In the genomic region with DNA sequence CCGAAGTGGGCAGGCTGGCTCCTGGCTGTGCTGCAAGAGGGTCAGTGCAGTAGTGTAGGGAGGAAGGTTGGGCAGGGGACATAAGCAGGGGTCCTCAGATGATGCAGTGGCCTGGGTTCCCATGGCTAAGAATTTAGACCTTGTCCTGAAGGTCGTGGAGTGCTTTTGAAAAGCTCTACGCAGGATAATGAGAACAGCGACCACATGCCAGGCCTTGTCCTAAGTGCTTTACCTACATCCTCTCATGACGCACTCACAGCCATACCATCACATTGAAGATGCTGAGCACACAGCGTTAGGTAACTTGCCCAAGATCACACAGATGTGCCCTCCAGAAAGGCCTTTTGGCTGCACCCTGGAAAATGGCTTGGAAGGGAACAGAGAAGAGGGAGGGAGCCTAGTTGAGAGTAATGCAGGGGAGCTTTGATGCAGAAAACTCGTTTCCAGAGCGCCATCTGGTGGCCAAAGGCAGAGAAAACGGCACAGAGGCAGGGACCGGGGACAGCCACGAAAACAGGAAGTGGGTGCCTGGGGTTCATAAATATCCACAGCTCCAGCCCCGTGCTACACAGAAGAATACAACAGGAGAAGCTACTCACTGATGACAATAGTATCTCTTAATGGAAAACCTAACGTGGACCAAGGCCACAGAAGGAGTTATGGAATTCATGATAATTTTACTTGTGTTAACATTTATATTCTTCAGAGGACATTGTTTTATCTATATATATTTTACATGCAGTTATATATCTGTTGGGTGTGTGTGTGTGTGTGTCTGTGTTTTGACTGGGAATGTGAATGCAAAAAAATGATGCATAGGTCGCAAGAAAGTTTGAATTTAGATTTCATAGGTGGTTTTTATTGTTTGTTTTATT, we compare ENCODE assay signal across 8 cellular contexts. TPM values are rescaled to one million over a fixed set of nuclear protein-coding genes. Genes with fewer than 3 reads are reported as not detected.
DNase-seq lines count a peak whose midpoint lies in the region; ATAC-seq and TF ChIP-seq lines count a peak whose summit lies in the region.

No MANE protein-coding gene starts in this region.

- POLR2A ChIA-PET in activated CD8-positive, alpha-beta T cell treated with anti-CD3 and anti-CD28 coated beads for 36 hours (lab: Charles Lee) = interaction anchor here (0.6 to 2.0 kb wide), 11 partner anchors 9 to 1992 kb away, joined by 3 to 14 read pairs (median 4); a partner anchor contains a TSS

- H3K4me3 Mint-ChIP-seq in Calu3 (ENCODE audit: low read depth, unreplicated experiment) = no peak overlapping the region
- H3K4me3 Mint-ChIP-seq in activated CD8-positive, alpha-beta T cell treated with anti-CD3 and anti-CD28 coated beads for 36 hours = peak overlapping the region; percentile 44
- peak overlapping the region; percentile 39 to 66 for H3K4me3 Mint-ChIP-seq in effector memory CD8-positive, alpha-beta T cell

- CTCF ChIA-PET in Calu3 (lab: Charles Lee) = interaction anchor here (0.7 to 2.9 kb wide), 25 partner anchors 8 to 369 kb away, joined by 3 to 95 read pairs (median 4); a partner anchor contains a TSS
- CTCF ChIA-PET in activated CD8-positive, alpha-beta T cell treated with anti-CD3 and anti-CD28 coated beads for 36 hours (lab: Charles Lee) = interaction anchor here (0.6 to 9.3 kb wide), 76 partner anchors 9 to 368 kb away, joined by 3 to 204 read pairs (median 4); a partner anchor contains a TSS

- no peaks in the 10 kb centered on the region for H3K9me3 Mint-ChIP-seq in Calu3 (ENCODE audit: low read depth, unreplicated experiment)
- H3K9me3 Mint-ChIP-seq in activated CD8-positive, alpha-beta T cell treated with anti-CD3 and anti-CD28 coated beads for 36 hours = no peaks in the 10 kb centered on the region
- no peaks in the 10 kb centered on the region for H3K9me3 Mint-ChIP-seq in effector memory CD8-positive, alpha-beta T cell

- H3K27me3 Mint-ChIP-seq in Calu3 (ENCODE audit: unreplicated experiment) = peaks cover 14% of the 10 kb centered on the region
- H3K27me3 Mint-ChIP-seq in activated CD8-positive, alpha-beta T cell treated with anti-CD3 and anti-CD28 coated beads for 36 hours = no peaks in the 10 kb centered on the region
- no peaks in the 10 kb centered on the region for H3K27me3 Mint-ChIP-seq in effector memory CD8-positive, alpha-beta T cell

- DNase-seq in Calu3 (peak; percentile 91), GM20000 (ENCODE audit: low spot score) (peak; percentile 86), HK-2 (ENCODE audit: unreplicated experiment) (peak; percentile 77), mucosa of descending colon (peak; percentile 89 to 94 (median 92))
- DNase-seq in NK-92 treated with Interleukin-12 subunit alpha and Interleukin-12 subunit beta, amount 100 ng/mL, for 24 hours (lab: John Stamatoyannopoulos, UW) = peak; percentile 71
- DNase-seq in activated CD8-positive, alpha-beta T cell treated with anti-CD3 and anti-CD28 coated beads for 36 hours = peak; percentile 94
- peak; percentile 90 to 92 (median 90) for DNase-seq in effector memory CD8-positive, alpha-beta T cell
- peak; percentile 94 for DNase-seq in stimulated activated CD8-positive, alpha-beta memory T cell treated with anti-CD3 and anti-CD28 coated beads, Interleukin-4, amount 100 ng/mL, for 48 hours

- peak; percentile 86 for TF ChIP-seq CTCF in Calu3 (IDR thresholded peaks at IDR 0.05; ENCODE audit: unreplicated experiment)
- TF ChIP-seq CTCF in GM20000 (IDR thresholded peaks at IDR 0.05; ENCODE audit: extremely low read depth, missing control alignments) = peak; percentile 91
- peak; percentile 62 for TF ChIP-seq CTCF in activated CD8-positive, alpha-beta T cell treated with anti-CD3 and anti-CD28 coated beads for 36 hours (IDR thresholded peaks at IDR 0.05)
- TF ChIP-seq CTCF in mucosa of descending colon (IDR thresholded peaks at IDR 0.05) = peak; percentile 71

- H3K27ac Mint-ChIP-seq in Calu3 (ENCODE audit: unreplicated experiment) = no peak overlapping the region
- H3K27ac Mint-ChIP-seq in activated CD8-positive, alpha-beta T cell treated with anti-CD3 and anti-CD28 coated beads for 36 hours = peak overlapping the region; percentile 80
- peak overlapping the region; percentile 53 to 85 for H3K27ac Mint-ChIP-seq in effector memory CD8-positive, alpha-beta T cell

- no peaks in the 10 kb centered on the region for H3K36me3 ChIP-seq in mucosa of descending colon (ENCODE audit: low read depth)

- H3K4me1 ChIP-seq in mucosa of descending colon (ENCODE audit: low read depth) = peaks cover 10% of the 10 kb centered on the region

- H3K36me3 Mint-ChIP-seq in Calu3 (ENCODE audit: insufficient read depth, unreplicated experiment) = no peaks in the 10 kb centered on the region
- H3K36me3 Mint-ChIP-seq in activated CD8-positive, alpha-beta T cell treated with anti-CD3 and anti-CD28 coated beads for 36 hours (ENCODE audit: low read depth) = peaks cover 1% of the 10 kb centered on the region
- H3K36me3 Mint-ChIP-seq in effector memory CD8-positive, alpha-beta T cell (ENCODE audit: insufficient read depth) = peaks cover 3% of the 10 kb centered on the region

- no TSS peak for BruUV-seq in Calu3 (replicated peaks; lab: Mats Ljungman, UMichigan)

- no peak overlapping the region for H3K4me3 ChIP-seq in mucosa of descending colon

- H3K4me1 Mint-ChIP-seq in Calu3 (ENCODE audit: low read depth, unreplicated experiment) = no peaks in the 10 kb centered on the region
- H3K4me1 Mint-ChIP-seq in activated CD8-positive, alpha-beta T cell treated with anti-CD3 and anti-CD28 coated beads for 36 hours (ENCODE audit: low read depth) = peaks cover 45% of the 10 kb centered on the region
- H3K4me1 Mint-ChIP-seq in effector memory CD8-positive, alpha-beta T cell (ENCODE audit: low read depth in 2 of 2) = peaks cover 27 to 36% of the 10 kb centered on the region in 2 donors

- peak; percentile 88 for ATAC-seq in activated CD8-positive, alpha-beta T cell treated with anti-CD3 and anti-CD28 coated beads for 36 hours
- peak; percentile 97 for ATAC-seq in effector memory CD8-positive, alpha-beta T cell (replicated peaks)
- peak; percentile 96 for ATAC-seq in mucosa of descending colon

- intact Hi-C loops in Calu3 (cut with micrococcal nuclease; ENCODE audit: unreplicated experiment) (loop anchor here (1.0 kb wide), 3 partner anchors 71 to 295 kb away; no protein-coding TSS in a partner anchor), mucosa of descending colon (cut with DNase I, micrococcal nuclease) (no loop called here)
- intact Hi-C loops in activated CD8-positive, alpha-beta T cell treated with anti-CD3 and anti-CD28 coated beads for 36 hours (cut with micrococcal nuclease) = loop anchor here (2.0 to 5.0 kb wide), 2 partner anchors 78 to 268 kb away; no protein-coding TSS in a partner anchor

- H3K9me3 ChIP-seq in mucosa of descending colon = no peaks in the 10 kb centered on the region

RNA-seq across cellular contexts. Expression of a gene that starts 2.7 kb away (rescaled TPM):
- not detected in 2 replicates for total RNA-seq in Calu3 (2022)
- under 1 TPM; 0.31 to 0.61 TPM for total RNA-seq in activated CD8-positive, alpha-beta T cell treated with anti-CD3 and anti-CD28 coated beads for 36 hours
- 1 to 10 TPM; 1.2 to 3.2 (median 2.2) TPM for total RNA-seq in mucosa of descending colon

RNA-seq across cellular contexts. Expression of a gene that starts 8.2 kb away (rescaled TPM):
- total RNA-seq in Calu3 (2022) (32.2 and 43.3 TPM in 2 replicates), mucosa of descending colon (10 to 100 TPM; 63.5 to 69.1 (median 67.9) TPM)
- 10 to 100 TPM; 34.1 to 35.0 TPM for total RNA-seq in activated CD8-positive, alpha-beta T cell treated with anti-CD3 and anti-CD28 coated beads for 36 hours

RNA-seq across cellular contexts. Expression of a gene that starts 37.0 kb away (rescaled TPM):
- 78.0 and 78.5 TPM in 2 replicates for total RNA-seq in Calu3 (2022)
- total RNA-seq in activated CD8-positive, alpha-beta T cell treated with anti-CD3 and anti-CD28 coated beads for 36 hours = 10 to 100 TPM; 50.1 to 57.4 TPM
- total RNA-seq in mucosa of descending colon = 100 to 1,000 TPM in 1 of 3 donors, 10 to 100 TPM in 2; 77.8 to 112 (median 84.5) TPM

RNA-seq across cellular contexts. Expression of a gene that starts 52.1 kb away (rescaled TPM):
- total RNA-seq in Calu3 (2022) (53.2 and 54.0 TPM in 2 replicates), mucosa of descending colon (10 to 100 TPM in 2 of 3 donors, 1 to 10 TPM in 1; 10.0 to 29.4 (median 25.3) TPM)
- 10 to 100 TPM; 82.4 to 88.3 TPM for total RNA-seq in activated CD8-positive, alpha-beta T cell treated with anti-CD3 and anti-CD28 coated beads for 36 hours

Comparison
In these comparisons a context has a peak if more than half of its experiments do, and no peak if none do; other contexts are left out.
1. intact Hi-C loops: an anchor here in Calu3 (1.0 kb wide) and activated CD8-positive, alpha-beta T cell treated with anti-CD3 and anti-CD28 coated beads for 36 hours (2.0 to 5.0 kb wide); none called in mucosa of descending colon.